In the genomic region with DNA sequence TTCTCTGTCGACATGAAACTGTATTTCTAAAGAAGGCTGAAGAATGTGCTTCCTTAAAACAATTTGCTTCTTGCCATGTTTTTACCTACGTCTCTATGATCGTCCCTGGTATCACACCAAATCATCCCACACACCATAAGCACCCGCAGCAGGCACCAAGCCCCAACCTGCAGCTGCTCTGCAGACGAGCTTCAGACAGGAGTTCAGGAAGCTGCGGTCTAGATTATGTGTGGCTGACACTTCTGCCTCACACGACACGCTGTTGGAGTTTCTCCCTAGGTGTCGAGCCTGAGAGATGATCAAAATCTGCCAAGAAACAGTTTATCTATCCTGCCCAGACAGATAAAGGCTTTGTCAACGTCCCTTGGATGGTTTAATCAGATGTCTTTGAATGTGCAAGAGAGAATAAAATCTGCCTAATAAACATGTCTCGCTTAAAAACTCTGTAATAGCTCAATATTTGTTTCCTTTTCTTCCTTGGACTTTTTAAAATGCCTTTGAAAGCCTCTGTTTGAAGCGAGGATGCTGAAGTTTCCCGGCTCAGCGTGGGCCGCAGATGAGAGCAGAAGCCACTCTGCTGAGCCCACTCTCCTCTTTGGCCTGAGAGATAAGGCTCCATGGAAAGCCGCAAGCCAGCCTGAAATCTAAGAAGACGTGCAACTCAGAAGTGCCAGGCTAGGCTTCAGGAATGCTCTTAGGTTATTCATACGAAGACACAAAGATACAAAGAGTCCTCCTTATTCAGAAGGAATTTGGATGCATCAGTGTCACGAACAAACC, we compare ENCODE assay signal across 13 cellular contexts.
DNase-seq lines count a peak whose midpoint lies in the region; ATAC-seq lines count a peak whose summit lies in the region.
"Had no signal": no experiment of that assay in that cellular context is flagged by ENCODE, and none has a peak within 500 bp of the region (broad histone marks: within the 10 kb centered on the region; RNA-seq: fewer than 3 reads in every experiment).

No MANE protein-coding gene starts in this region.

- POLR2A ChIA-PET in CD4-positive, alpha-beta memory T cell (lab: Charles Lee; ENCODE audit: partially characterized antibody) = no interaction called here
- POLR2A ChIA-PET in T-cell (lab: Charles Lee) = no interaction called here

- CTCF ChIA-PET in CD4-positive, alpha-beta memory T cell (lab: Charles Lee; ENCODE audit: partially characterized antibody) = no interaction called here
- CTCF ChIA-PET in T-cell (lab: Charles Lee) = no interaction called here

- ATAC-seq in T-cell (replicated peaks in 1 of 4) = peak; percentile 65 to 89 (median 80)
- peak; percentile 51 for ATAC-seq in effector memory CD8-positive, alpha-beta T cell (replicated peaks)
- ATAC-seq in GM21737 (IDR thresholded peaks at IDR 0.05; ENCODE audit: unreplicated experiment) = no peak
- no peak for ATAC-seq in GM21390 (IDR thresholded peaks at IDR 0.05; ENCODE audit: unreplicated experiment)
- ATAC-seq: heart right ventricle had no signal

- H3K27ac ChIP-seq in CD4-positive, alpha-beta memory T cell (ENCODE audit: low read depth, low read length) = no peak overlapping the region
- H3K27ac ChIP-seq: BLaER1 treated with 17β-estradiol and CSF1 and Interleukin-3, amounts not matched to agents 10 nM and 100 nM; heart right ventricle; thoracic aorta had no signal

- no peaks in the 10 kb centered on the region for H3K36me3 ChIP-seq in CD4-positive, alpha-beta memory T cell (ENCODE audit: insufficient read depth, low read length)
- H3K36me3 ChIP-seq: BLaER1 treated with 17β-estradiol and CSF1 and Interleukin-3, amounts not matched to agents 10 nM and 100 nM; heart right ventricle; thoracic aorta had no signal

- H3K4me1 ChIP-seq in CD4-positive, alpha-beta memory T cell (ENCODE audit: insufficient read depth, low read length) = no peaks in the 10 kb centered on the region
- H3K4me1 ChIP-seq: heart right ventricle had no signal

- H3K27me3 Mint-ChIP-seq in CD4-positive, alpha-beta memory T cell = peaks cover 9 to 12% of the 10 kb centered on the region in 2 donors
- peaks cover 17 to 18% of the 10 kb centered on the region in 2 donors for H3K27me3 Mint-ChIP-seq in T-cell
- H3K27me3 Mint-ChIP-seq in effector memory CD8-positive, alpha-beta T cell = peaks cover 24 to 33% of the 10 kb centered on the region in 2 donors

- peak overlapping the region in 2 of 7 donors; percentile 17 to 24 for H3K27ac Mint-ChIP-seq in CD4-positive, alpha-beta memory T cell
- H3K27ac Mint-ChIP-seq in T-cell = no peak overlapping the region
- H3K27ac Mint-ChIP-seq in effector memory CD8-positive, alpha-beta T cell = no peak overlapping the region
- H3K27ac Mint-ChIP-seq: progenitor cell of endocrine pancreas had no signal

- H3K9me3 ChIP-seq in CD4-positive, alpha-beta memory T cell (ENCODE audit: control insufficient read depth in 1 of 2, low read length in 2 of 2) = no peaks in the 10 kb centered on the region
- H3K9me3 ChIP-seq: BLaER1 treated with 17β-estradiol and CSF1 and Interleukin-3, amounts not matched to agents 10 nM and 100 nM; heart right ventricle; thoracic aorta had no signal

- H3K4me1 Mint-ChIP-seq in CD4-positive, alpha-beta memory T cell = peaks cover 6 to 11% (median 8%) of the 10 kb centered on the region in 4 donors
- H3K4me1 Mint-ChIP-seq in T-cell = peaks cover 11 to 29% (median 14%) of the 10 kb centered on the region in 3 donors
- H3K4me1 Mint-ChIP-seq in effector memory CD8-positive, alpha-beta T cell (ENCODE audit: low read depth in 2 of 2) = peaks cover 0 to 3% of the 10 kb centered on the region in 2 donors

- intact Hi-C loops in CD4-positive, alpha-beta memory T cell (cut with micrococcal nuclease) = no loop called here

- H3K9me3 Mint-ChIP-seq in CD4-positive, alpha-beta memory T cell = no peaks in the 10 kb centered on the region
- no peaks in the 10 kb centered on the region for H3K9me3 Mint-ChIP-seq in T-cell
- no peaks in the 10 kb centered on the region for H3K9me3 Mint-ChIP-seq in effector memory CD8-positive, alpha-beta T cell

- no peak overlapping the region for H3K4me3 ChIP-seq in CD4-positive, alpha-beta memory T cell (ENCODE audit: low read length in 2 of 2)
- H3K4me3 ChIP-seq: BLaER1 treated with 17β-estradiol and CSF1 and Interleukin-3, amounts not matched to agents 10 nM and 100 nM; heart right ventricle; thoracic aorta had no signal

- peak overlapping the region in 6 of 8 donors; percentile 17 to 61 (median 35) for H3K4me3 Mint-ChIP-seq in CD4-positive, alpha-beta memory T cell
- peak overlapping the region in 1 of 3 donors; percentile 49 for H3K4me3 Mint-ChIP-seq in T-cell
- no peak overlapping the region for H3K4me3 Mint-ChIP-seq in effector memory CD8-positive, alpha-beta T cell

- H3K36me3 Mint-ChIP-seq in CD4-positive, alpha-beta memory T cell = no peaks in the 10 kb centered on the region
- no peaks in the 10 kb centered on the region for H3K36me3 Mint-ChIP-seq in T-cell
- no peaks in the 10 kb centered on the region for H3K36me3 Mint-ChIP-seq in effector memory CD8-positive, alpha-beta T cell (ENCODE audit: insufficient read depth)

- H3K27me3 ChIP-seq in CD4-positive, alpha-beta memory T cell (ENCODE audit: insufficient read depth, low read length) = no peaks in the 10 kb centered on the region
- H3K27me3 ChIP-seq: BLaER1 treated with 17β-estradiol and CSF1 and Interleukin-3, amounts not matched to agents 10 nM and 100 nM had no signal

- DNase-seq in CD4-positive, alpha-beta memory T cell = peak in 1 of 5 donors; percentile 21
- DNase-seq in GDM1 (lab: John Stamatoyannopoulos, UW) (peak; percentile 64), T-cell (peak in 16 of 34 experiments; percentile 4 to 37 (median 10)), NCI-H1092 treated with DMSO at 0.1 percent for 48 hours (lab: John Stamatoyannopoulos, UW) (no peak)
- DNase-seq in effector memory CD8-positive, alpha-beta T cell = no peak
- DNase-seq: EL, erythroblast, heart right ventricle had no signal

Comparison
In these comparisons a context has a peak if more than half of its experiments do, and no peak if none do; other contexts are left out.
1. H3K4me3 Mint-ChIP-seq: peak in CD4-positive, alpha-beta memory T cell (6 of 8); none in effector memory CD8-positive, alpha-beta T cell (0 of 2).
2. ATAC-seq: peak in T-cell (4 of 4) and effector memory CD8-positive, alpha-beta T cell (single experiment); none in GM21737 (single experiment) and GM21390 (single experiment).